In genomic region chr3:105746226-105746996, GRCh38 we compare ENCODE assay signal across 9 cellular contexts.
DNase-seq lines count a peak whose midpoint lies in the region; ATAC-seq and TF ChIP-seq lines count a peak whose summit lies in the region.
"Had no signal": no experiment of that assay in that cellular context is flagged by ENCODE, and none has a peak within 500 bp of the region (broad histone marks: within the 10 kb centered on the region; RNA-seq: fewer than 3 reads in every experiment).

No MANE protein-coding gene starts in this region.

- intact Hi-C loops in esophagus muscularis mucosa (cut with DNase I): no loop called here

- peak; percentile 87 for ATAC-seq in stimulated activated effector memory CD8-positive, alpha-beta T cell treated with anti-CD3 and anti-CD28 coated beads, Interleukin-12 subunit alpha, Interleukin-12 subunit beta, amount 100 ng/mL, for 72 hours

- peaks cover 10% of the 10 kb centered on the region for H3K36me3 ChIP-seq in HUES48 (ENCODE audit: control insufficient read depth, insufficient read depth, low read length)
- peaks cover 0 to 37% (median 10%) of the 10 kb centered on the region in 4 donors for H3K36me3 ChIP-seq in esophagus muscularis mucosa

- 57% methylated on average over 3 of the region's 3 CpGs for WGBS in esophagus muscularis mucosa

- H3K27me3 ChIP-seq in HUES48 (ENCODE audit: control insufficient read depth, insufficient read depth, low read length): no peaks in the 10 kb centered on the region
- H3K27me3 ChIP-seq in esophagus muscularis mucosa: no peaks in the 10 kb centered on the region

- H3K27ac Mint-ChIP-seq in T-helper 1 cell treated with Interleukin-12 subunit alpha and Interleukin-12 subunit beta and Interleukin-4 antibody, amounts not matched to agents 30 μg/mL and 1 μg/mL, for 36 hours: peak overlapping the region; percentile 70
- H3K27ac Mint-ChIP-seq in stimulated activated effector memory CD8-positive, alpha-beta T cell treated with anti-CD3 and anti-CD28 coated beads, Interleukin-12 subunit alpha, Interleukin-12 subunit beta, amount 100 ng/mL, for 72 hours: peak overlapping the region; percentile 88

- peak overlapping the region; percentile 65 for H3K4me3 Mint-ChIP-seq in T-helper 1 cell treated with Interleukin-12 subunit alpha and Interleukin-12 subunit beta and Interleukin-4 antibody, amounts not matched to agents 30 μg/mL and 1 μg/mL, for 36 hours
- H3K4me3 Mint-ChIP-seq in stimulated activated effector memory CD8-positive, alpha-beta T cell treated with anti-CD3 and anti-CD28 coated beads, Interleukin-12 subunit alpha, Interleukin-12 subunit beta, amount 100 ng/mL, for 72 hours: peak overlapping the region; percentile 59

- peaks cover 7% of the 10 kb centered on the region for H3K9me3 Mint-ChIP-seq in T-helper 1 cell treated with Interleukin-12 subunit alpha and Interleukin-12 subunit beta and Interleukin-4 antibody, amounts not matched to agents 30 μg/mL and 1 μg/mL, for 36 hours
- H3K9me3 Mint-ChIP-seq in stimulated activated effector memory CD8-positive, alpha-beta T cell treated with anti-CD3 and anti-CD28 coated beads, Interleukin-12 subunit alpha, Interleukin-12 subunit beta, amount 100 ng/mL, for 72 hours: peaks cover 4% of the 10 kb centered on the region

- peaks cover 62% of the 10 kb centered on the region for H3K36me3 Mint-ChIP-seq in T-helper 1 cell treated with Interleukin-12 subunit alpha and Interleukin-12 subunit beta and Interleukin-4 antibody, amounts not matched to agents 30 μg/mL and 1 μg/mL, for 36 hours (ENCODE audit: low read depth)
- H3K36me3 Mint-ChIP-seq in stimulated activated effector memory CD8-positive, alpha-beta T cell treated with anti-CD3 and anti-CD28 coated beads, Interleukin-12 subunit alpha, Interleukin-12 subunit beta, amount 100 ng/mL, for 72 hours: peaks cover 99% of the 10 kb centered on the region

- peak overlapping the region; percentile 12 for H3K27ac ChIP-seq in HUES48 (ENCODE audit: low read depth, low read length)
- H3K27ac ChIP-seq in esophagus muscularis mucosa (replicated peaks in 1 of 4): peak overlapping the region; percentile 22 to 58 (median 42)

- no peak for TF ChIP-seq POLR2A in esophagus muscularis mucosa (IDR thresholded peaks at IDR 0.05; ENCODE audit: low read depth)

- H3K9me3 ChIP-seq in HUES48 (ENCODE audit: control insufficient read depth, insufficient read depth, low read length): no peaks in the 10 kb centered on the region
- H3K9me3 ChIP-seq in esophagus muscularis mucosa: no peaks in the 10 kb centered on the region

- H3K4me3 ChIP-seq in HUES48 (ENCODE audit: low read depth, low read length) (no peak overlapping the region), esophagus muscularis mucosa (no peak overlapping the region)

- DNase-seq in T-helper 1 cell (no peak), esophagus muscularis mucosa (ENCODE audit: extremely low spot score) (no peak), T-helper 9 cell (no peak), T1000 (lab: John Stamatoyannopoulos, UW) (no peak), AG20443 (ENCODE audit: low spot score) (no peak)
- no peak for DNase-seq in stimulated activated effector memory CD8-positive, alpha-beta T cell treated with anti-CD3 and anti-CD28 coated beads, Interleukin-12 subunit alpha, Interleukin-12 subunit beta, amount 100 ng/mL, for 72 hours (ENCODE audit: low spot score in 2 of 2)
- DNase-seq: NCI-H146 had no signal

- peaks cover 47% of the 10 kb centered on the region for H3K4me1 Mint-ChIP-seq in T-helper 1 cell treated with Interleukin-12 subunit alpha and Interleukin-12 subunit beta and Interleukin-4 antibody, amounts not matched to agents 30 μg/mL and 1 μg/mL, for 36 hours (ENCODE audit: low read depth)
- H3K4me1 Mint-ChIP-seq in stimulated activated effector memory CD8-positive, alpha-beta T cell treated with anti-CD3 and anti-CD28 coated beads, Interleukin-12 subunit alpha, Interleukin-12 subunit beta, amount 100 ng/mL, for 72 hours: peaks cover 36% of the 10 kb centered on the region

- TF ChIP-seq CTCF in esophagus muscularis mucosa (IDR thresholded peaks at IDR 0.05): no peak

- peaks cover 12% of the 10 kb centered on the region for H3K4me1 ChIP-seq in HUES48 (ENCODE audit: control insufficient read depth, insufficient read depth, low read length)
- H3K4me1 ChIP-seq in esophagus muscularis mucosa: peaks cover 5 to 16% (median 11%) of the 10 kb centered on the region in 4 donors

- no peak for TF ChIP-seq EP300 in esophagus muscularis mucosa (IDR thresholded peaks at IDR 0.05)

- no peak overlapping the region; the same call in 1 of the 2 replicates for H3K9ac ChIP-seq in HUES48 (ENCODE audit: low read depth, low read length)

- no peaks in the 10 kb centered on the region for H3K27me3 Mint-ChIP-seq in T-helper 1 cell treated with Interleukin-12 subunit alpha and Interleukin-12 subunit beta and Interleukin-4 antibody, amounts not matched to agents 30 μg/mL and 1 μg/mL, for 36 hours (ENCODE audit: low read depth)
